In the genomic region with DNA sequence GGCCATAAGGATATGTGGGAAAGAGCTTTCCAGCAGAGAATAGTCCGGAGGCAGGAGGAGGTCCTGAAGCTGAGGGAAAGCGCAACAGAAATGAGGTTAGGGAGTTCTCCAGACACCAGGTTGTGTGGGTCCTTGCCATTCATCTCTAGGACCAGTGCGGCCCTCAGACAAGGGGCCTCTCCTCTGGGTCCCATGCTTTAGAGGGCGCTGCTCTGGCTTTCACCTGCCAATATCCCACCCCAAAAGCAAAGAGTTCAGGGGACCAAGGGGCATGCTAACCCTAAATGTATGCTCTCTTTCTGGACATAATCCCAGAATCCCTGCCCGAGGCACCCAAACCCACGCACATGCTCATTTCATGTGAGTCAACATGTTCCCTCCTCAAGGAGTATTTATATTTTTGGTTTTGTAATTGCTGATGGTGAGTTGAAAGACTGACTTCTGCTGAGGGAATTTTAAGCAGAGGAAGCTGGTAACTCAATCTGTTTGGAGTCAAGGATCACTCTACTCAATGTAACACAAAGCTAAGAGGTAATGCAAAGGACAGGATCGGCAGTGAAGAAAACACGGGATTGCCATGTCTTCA, we compare ENCODE assay signal across 1 cellular context.
TF ChIP-seq lines count a peak whose summit lies in the region.

No MANE protein-coding gene starts in this region.

TF ChIP-seq in K562, 482 proteins besides CTCF, POLR2A, EP300 and RAD21:
- TF ChIP-seq GATA2 (CRISPR knock-in tag; IDR thresholded peaks at IDR 0.05) (no peak), ZNF184 (CRISPR knock-in tag; IDR thresholded peaks at IDR 0.05) (no peak), SP2 (IDR thresholded peaks at IDR 0.05; ENCODE audit: extremely low read depth, low read depth, low read length, poor library complexity, severe bottlenecking) (no peak), TRIM24 (IDR thresholded peaks at IDR 0.05) (no peak), CBFA2T2 (conservative IDR thresholded peaks at IDR 0.05) (no peak), HLTF (IDR thresholded peaks at IDR 0.05) (no peak), ZNF165 (CRISPR knock-in tag; IDR thresholded peaks at IDR 0.05; ENCODE audit: borderline replicate concordance) (no peak), ARNT (IDR thresholded peaks at IDR 0.05) (no peak), HNRNPUL1 (IDR thresholded peaks at IDR 0.05; ENCODE audit: low read length) (no peak), FOXA3 (CRISPR knock-in tag; conservative IDR thresholded peaks at IDR 0.05 in 1 of 2, IDR thresholded peaks at IDR 0.05 in 1 of 2) (no peak), BCOR (IDR thresholded peaks at IDR 0.05) (no peak)
- TF ChIP-seq, protein P1, sequence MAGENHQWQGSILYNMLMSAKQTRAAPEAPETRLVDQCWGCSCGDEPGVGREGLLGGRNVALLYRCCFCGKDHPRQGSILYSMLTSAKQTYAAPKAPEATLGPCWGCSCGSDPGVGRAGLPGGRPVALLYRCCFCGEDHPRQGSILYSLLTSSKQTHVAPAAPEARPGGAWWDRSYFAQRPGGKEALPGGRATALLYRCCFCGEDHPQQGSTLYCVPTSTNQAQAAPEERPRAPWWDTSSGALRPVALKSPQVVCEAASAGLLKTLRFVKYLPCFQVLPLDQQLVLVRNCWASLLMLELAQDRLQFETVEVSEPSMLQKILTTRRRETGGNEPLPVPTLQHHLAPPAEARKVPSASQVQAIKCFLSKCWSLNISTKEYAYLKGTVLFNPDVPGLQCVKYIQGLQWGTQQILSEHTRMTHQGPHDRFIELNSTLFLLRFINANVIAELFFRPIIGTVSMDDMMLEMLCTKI (IDR thresholded peaks at IDR 0.05; ENCODE audit: partially characterized antibody): no peak
- TF ChIP-seq, protein P2, sequence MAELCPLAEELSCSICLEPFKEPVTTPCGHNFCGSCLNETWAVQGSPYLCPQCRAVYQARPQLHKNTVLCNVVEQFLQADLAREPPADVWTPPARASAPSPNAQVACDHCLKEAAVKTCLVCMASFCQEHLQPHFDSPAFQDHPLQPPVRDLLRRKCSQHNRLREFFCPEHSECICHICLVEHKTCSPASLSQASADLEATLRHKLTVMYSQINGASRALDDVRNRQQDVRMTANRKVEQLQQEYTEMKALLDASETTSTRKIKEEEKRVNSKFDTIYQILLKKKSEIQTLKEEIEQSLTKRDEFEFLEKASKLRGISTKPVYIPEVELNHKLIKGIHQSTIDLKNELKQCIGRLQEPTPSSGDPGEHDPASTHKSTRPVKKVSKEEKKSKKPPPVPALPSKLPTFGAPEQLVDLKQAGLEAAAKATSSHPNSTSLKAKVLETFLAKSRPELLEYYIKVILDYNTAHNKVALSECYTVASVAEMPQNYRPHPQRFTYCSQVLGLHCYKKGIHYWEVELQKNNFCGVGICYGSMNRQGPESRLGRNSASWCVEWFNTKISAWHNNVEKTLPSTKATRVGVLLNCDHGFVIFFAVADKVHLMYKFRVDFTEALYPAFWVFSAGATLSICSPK (IDR thresholded peaks at IDR 0.05; ENCODE audit: borderline replicate concordance): no peak
- TF ChIP-seq, protein P3, sequence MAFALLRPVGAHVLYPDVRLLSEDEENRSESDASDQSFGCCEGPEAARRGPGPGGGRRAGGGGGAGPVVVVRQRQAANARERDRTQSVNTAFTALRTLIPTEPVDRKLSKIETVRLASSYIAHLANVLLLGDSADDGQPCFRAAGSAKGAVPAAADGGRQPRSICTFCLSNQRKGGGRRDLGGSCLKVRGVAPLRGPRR (CRISPR knock-in tag; IDR thresholded peaks at IDR 0.05): no peak
- TF ChIP-seq, protein P4, sequence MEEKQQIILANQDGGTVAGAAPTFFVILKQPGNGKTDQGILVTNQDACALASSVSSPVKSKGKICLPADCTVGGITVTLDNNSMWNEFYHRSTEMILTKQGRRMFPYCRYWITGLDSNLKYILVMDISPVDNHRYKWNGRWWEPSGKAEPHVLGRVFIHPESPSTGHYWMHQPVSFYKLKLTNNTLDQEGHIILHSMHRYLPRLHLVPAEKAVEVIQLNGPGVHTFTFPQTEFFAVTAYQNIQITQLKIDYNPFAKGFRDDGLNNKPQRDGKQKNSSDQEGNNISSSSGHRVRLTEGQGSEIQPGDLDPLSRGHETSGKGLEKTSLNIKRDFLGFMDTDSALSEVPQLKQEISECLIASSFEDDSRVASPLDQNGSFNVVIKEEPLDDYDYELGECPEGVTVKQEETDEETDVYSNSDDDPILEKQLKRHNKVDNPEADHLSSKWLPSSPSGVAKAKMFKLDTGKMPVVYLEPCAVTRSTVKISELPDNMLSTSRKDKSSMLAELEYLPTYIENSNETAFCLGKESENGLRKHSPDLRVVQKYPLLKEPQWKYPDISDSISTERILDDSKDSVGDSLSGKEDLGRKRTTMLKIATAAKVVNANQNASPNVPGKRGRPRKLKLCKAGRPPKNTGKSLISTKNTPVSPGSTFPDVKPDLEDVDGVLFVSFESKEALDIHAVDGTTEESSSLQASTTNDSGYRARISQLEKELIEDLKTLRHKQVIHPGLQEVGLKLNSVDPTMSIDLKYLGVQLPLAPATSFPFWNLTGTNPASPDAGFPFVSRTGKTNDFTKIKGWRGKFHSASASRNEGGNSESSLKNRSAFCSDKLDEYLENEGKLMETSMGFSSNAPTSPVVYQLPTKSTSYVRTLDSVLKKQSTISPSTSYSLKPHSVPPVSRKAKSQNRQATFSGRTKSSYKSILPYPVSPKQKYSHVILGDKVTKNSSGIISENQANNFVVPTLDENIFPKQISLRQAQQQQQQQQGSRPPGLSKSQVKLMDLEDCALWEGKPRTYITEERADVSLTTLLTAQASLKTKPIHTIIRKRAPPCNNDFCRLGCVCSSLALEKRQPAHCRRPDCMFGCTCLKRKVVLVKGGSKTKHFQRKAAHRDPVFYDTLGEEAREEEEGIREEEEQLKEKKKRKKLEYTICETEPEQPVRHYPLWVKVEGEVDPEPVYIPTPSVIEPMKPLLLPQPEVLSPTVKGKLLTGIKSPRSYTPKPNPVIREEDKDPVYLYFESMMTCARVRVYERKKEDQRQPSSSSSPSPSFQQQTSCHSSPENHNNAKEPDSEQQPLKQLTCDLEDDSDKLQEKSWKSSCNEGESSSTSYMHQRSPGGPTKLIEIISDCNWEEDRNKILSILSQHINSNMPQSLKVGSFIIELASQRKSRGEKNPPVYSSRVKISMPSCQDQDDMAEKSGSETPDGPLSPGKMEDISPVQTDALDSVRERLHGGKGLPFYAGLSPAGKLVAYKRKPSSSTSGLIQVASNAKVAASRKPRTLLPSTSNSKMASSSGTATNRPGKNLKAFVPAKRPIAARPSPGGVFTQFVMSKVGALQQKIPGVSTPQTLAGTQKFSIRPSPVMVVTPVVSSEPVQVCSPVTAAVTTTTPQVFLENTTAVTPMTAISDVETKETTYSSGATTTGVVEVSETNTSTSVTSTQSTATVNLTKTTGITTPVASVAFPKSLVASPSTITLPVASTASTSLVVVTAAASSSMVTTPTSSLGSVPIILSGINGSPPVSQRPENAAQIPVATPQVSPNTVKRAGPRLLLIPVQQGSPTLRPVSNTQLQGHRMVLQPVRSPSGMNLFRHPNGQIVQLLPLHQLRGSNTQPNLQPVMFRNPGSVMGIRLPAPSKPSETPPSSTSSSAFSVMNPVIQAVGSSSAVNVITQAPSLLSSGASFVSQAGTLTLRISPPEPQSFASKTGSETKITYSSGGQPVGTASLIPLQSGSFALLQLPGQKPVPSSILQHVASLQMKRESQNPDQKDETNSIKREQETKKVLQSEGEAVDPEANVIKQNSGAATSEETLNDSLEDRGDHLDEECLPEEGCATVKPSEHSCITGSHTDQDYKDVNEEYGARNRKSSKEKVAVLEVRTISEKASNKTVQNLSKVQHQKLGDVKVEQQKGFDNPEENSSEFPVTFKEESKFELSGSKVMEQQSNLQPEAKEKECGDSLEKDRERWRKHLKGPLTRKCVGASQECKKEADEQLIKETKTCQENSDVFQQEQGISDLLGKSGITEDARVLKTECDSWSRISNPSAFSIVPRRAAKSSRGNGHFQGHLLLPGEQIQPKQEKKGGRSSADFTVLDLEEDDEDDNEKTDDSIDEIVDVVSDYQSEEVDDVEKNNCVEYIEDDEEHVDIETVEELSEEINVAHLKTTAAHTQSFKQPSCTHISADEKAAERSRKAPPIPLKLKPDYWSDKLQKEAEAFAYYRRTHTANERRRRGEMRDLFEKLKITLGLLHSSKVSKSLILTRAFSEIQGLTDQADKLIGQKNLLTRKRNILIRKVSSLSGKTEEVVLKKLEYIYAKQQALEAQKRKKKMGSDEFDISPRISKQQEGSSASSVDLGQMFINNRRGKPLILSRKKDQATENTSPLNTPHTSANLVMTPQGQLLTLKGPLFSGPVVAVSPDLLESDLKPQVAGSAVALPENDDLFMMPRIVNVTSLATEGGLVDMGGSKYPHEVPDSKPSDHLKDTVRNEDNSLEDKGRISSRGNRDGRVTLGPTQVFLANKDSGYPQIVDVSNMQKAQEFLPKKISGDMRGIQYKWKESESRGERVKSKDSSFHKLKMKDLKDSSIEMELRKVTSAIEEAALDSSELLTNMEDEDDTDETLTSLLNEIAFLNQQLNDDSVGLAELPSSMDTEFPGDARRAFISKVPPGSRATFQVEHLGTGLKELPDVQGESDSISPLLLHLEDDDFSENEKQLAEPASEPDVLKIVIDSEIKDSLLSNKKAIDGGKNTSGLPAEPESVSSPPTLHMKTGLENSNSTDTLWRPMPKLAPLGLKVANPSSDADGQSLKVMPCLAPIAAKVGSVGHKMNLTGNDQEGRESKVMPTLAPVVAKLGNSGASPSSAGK (IDR thresholded peaks at IDR 0.05): no peak
- TF ChIP-seq, protein P5, sequence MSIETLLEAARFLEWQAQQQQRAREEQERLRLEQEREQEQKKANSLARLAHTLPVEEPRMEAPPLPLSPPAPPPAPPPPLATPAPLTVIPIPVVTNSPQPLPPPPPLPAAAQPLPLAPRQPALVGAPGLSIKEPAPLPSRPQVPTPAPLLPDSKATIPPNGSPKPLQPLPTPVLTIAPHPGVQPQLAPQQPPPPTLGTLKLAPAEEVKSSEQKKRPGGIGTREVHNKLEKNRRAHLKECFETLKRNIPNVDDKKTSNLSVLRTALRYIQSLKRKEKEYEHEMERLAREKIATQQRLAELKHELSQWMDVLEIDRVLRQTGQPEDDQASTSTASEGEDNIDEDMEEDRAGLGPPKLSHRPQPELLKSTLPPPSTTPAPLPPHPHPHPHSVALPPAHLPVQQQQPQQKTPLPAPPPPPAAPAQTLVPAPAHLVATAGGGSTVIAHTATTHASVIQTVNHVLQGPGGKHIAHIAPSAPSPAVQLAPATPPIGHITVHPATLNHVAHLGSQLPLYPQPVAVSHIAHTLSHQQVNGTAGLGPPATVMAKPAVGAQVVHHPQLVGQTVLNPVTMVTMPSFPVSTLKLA (conservative IDR thresholded peaks at IDR 0.05): no peak
- TF ChIP-seq, protein P6, sequence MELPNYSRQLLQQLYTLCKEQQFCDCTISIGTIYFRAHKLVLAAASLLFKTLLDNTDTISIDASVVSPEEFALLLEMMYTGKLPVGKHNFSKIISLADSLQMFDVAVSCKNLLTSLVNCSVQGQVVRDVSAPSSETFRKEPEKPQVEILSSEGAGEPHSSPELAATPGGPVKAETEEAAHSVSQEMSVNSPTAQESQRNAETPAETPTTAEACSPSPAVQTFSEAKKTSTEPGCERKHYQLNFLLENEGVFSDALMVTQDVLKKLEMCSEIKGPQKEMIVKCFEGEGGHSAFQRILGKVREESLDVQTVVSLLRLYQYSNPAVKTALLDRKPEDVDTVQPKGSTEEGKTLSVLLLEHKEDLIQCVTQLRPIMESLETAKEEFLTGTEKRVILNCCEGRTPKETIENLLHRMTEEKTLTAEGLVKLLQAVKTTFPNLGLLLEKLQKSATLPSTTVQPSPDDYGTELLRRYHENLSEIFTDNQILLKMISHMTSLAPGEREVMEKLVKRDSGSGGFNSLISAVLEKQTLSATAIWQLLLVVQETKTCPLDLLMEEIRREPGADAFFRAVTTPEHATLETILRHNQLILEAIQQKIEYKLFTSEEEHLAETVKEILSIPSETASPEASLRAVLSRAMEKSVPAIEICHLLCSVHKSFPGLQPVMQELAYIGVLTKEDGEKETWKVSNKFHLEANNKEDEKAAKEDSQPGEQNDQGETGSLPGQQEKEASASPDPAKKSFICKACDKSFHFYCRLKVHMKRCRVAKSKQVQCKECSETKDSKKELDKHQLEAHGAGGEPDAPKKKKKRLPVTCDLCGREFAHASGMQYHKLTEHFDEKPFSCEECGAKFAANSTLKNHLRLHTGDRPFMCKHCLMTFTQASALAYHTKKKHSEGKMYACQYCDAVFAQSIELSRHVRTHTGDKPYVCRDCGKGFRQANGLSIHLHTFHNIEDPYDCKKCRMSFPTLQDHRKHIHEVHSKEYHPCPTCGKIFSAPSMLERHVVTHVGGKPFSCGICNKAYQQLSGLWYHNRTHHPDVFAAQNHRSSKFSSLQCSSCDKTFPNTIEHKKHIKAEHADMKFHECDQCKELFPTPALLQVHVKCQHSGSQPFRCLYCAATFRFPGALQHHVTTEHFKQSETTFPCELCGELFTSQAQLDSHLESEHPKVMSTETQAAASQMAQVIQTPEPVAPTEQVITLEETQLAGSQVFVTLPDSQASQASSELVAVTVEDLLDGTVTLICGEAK (IDR thresholded peaks at IDR 0.05): no peak
- TF ChIP-seq, protein P6 (CRISPR knock-in tag; IDR thresholded peaks at IDR 0.05): no peak
